ENCODE assay signal across 8 cellular contexts in the genomic region with DNA sequence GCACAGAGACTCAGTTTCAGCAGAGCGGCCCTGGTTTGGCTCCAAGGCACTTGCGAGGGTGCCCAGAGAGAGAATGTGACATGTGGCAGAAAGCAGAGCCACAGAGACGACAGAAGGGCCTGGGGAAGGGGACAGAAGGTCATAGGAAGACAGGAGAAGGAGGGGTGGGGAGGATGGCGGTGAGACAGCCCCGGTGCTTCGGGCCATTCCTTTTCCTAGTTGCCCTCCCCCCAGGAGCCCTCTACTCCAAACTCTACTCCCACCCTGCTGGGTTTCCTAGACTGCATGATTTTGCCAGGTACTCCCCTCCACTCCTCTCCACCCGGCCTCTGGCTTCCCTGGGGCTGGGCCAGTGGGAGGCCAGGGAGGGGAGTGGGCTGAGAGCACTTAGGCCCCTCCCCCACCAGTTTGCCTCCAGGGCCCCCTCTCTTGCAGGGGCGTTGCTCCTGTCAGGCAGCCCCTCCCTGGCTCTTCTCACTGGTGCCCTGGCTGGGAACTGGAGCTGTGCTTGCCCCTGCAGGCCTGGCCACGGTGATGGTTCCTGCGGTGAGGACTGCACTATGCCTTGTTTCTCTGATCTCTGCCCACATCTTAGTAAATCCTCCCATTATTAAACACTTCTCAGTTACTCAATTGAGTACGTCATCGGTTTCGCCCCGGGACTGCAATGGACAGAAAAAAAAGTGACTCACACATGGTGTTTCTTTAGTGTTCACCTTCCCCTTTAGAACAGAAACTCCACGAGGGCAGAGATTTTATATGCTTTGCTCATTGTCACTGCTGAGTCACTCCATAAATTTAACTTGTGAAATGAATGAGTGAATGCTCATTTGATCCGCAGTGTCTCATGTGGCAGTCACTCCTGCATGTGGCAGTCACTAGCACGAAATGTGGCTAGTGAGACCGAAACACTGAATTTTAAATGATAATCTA. TPM values are rescaled to one million over a fixed set of nuclear protein-coding genes. Genes with fewer than 3 reads are reported as not detected.
A peak's percentile ranks its signal among the peaks of the same experiment; 100 is the strongest.
DNase-seq lines count a peak whose midpoint lies in the region; ATAC-seq and TF ChIP-seq lines count a peak whose summit lies in the region.

No MANE protein-coding gene starts in this region.

- no peaks in the 10 kb centered on the region for H3K36me3 Mint-ChIP-seq in Calu3 (ENCODE audit: insufficient read depth, unreplicated experiment)

- TF ChIP-seq CTCF in heart left ventricle (IDR thresholded peaks at IDR 0.05) (no peak), Calu3 (IDR thresholded peaks at IDR 0.05; ENCODE audit: unreplicated experiment) (no peak)

- ATAC-seq in heart left ventricle (peak; percentile 27 to 73 (median 68)), GM18517 (IDR thresholded peaks at IDR 0.05; ENCODE audit: unreplicated experiment) (no peak), GM21360 (IDR thresholded peaks at IDR 0.05; ENCODE audit: unreplicated experiment) (no peak)

- no peaks in the 10 kb centered on the region for H3K36me3 ChIP-seq in heart left ventricle

- H3K4me3 Mint-ChIP-seq in Calu3 (ENCODE audit: low read depth, unreplicated experiment), result no peak overlapping the region

- peaks cover 5 to 75% (median 45%) of the 10 kb centered on the region in 12 donors for H3K4me1 ChIP-seq in heart left ventricle

- CTCF ChIA-PET in Calu3 (lab: Charles Lee), result no interaction called here

- 37 to 49% (median 41%) methylated on average over 17 to 18 of the region's 18 CpGs for WGBS in heart left ventricle, 4 donors

- no peaks in the 10 kb centered on the region for H3K27me3 ChIP-seq in heart left ventricle

- H3K27ac ChIP-seq in heart left ventricle, result peak overlapping the region; percentile 60 to 93 (median 86)

- no peaks in the 10 kb centered on the region for H3K9me3 ChIP-seq in heart left ventricle

- H3K9me3 Mint-ChIP-seq in Calu3 (ENCODE audit: low read depth, unreplicated experiment), result no peaks in the 10 kb centered on the region

- no peak overlapping the region for H3K27ac Mint-ChIP-seq in Calu3 (ENCODE audit: unreplicated experiment)

- no peaks in the 10 kb centered on the region for H3K4me1 Mint-ChIP-seq in Calu3 (ENCODE audit: low read depth, unreplicated experiment)

- peak in 1 of 2 donors; percentile 17 for TF ChIP-seq POLR2A in heart left ventricle (IDR thresholded peaks at IDR 0.05)

- DNase-seq in stimulated activated CD4-positive, alpha-beta T cell treated with anti-CD3 and anti-CD28 coated beads, Interleukin-12 subunit alpha, Interleukin-12 subunit beta, amount 100 ng/mL, for 48 hours (ENCODE audit: low read depth in 2 of 3, low spot score in 1 of 3), result peak; percentile 53 to 56 (median 54)
- no peak for DNase-seq in stimulated activated CD4-positive, alpha-beta T cell treated with anti-CD3 and anti-CD28 coated beads, Interleukin-4, amount 100 ng/mL, for 1 hour
- DNase-seq in activated CD4-positive, CD25-positive, alpha-beta regulatory T cell treated with anti-CD3 and anti-CD28 coated beads, Interleukin-2, amount 50 U/mL, for 72 hours, result peak; percentile 45
- DNase-seq in heart left ventricle (peak in 4 of 5 donors; percentile 44 to 77 (median 60)), skeletal muscle cell (ENCODE audit: low read depth) (peak; percentile 96), Calu3 (no peak)

- intact Hi-C loops in heart left ventricle (cut with DNase I), result loop anchor here in 1 of 10 donors (2.0 kb wide), 1 partner anchor 33 kb away; no protein-coding TSS in a partner anchor
- intact Hi-C loops in Calu3 (cut with micrococcal nuclease; ENCODE audit: unreplicated experiment), result no loop called here

- H3K4me3 ChIP-seq in heart left ventricle (peak overlapping the region in 1 of 12 donors; percentile 8), skeletal muscle cell (ENCODE audit: low read depth, low read length) (no peak overlapping the region)

- BruUV-seq in Calu3 (replicated peaks; lab: Mats Ljungman, UMichigan), result no TSS peak

- H3K27me3 Mint-ChIP-seq in Calu3 (ENCODE audit: unreplicated experiment), result no peaks in the 10 kb centered on the region

RNA-seq across cellular contexts. Expression of gene SP3, which starts 58.7 kb away (rescaled TPM):
- total RNA-seq in heart left ventricle, result 10 to 100 TPM; 32.2 to 61.5 (median 42.0) TPM
- polyA plus RNA-seq in heart left ventricle, result 10 to 100 TPM in 1 of 2 donors, 1 to 10 TPM in 1; 6.9 to 20.2 TPM
- total RNA-seq in Calu3 (2022), result 78.0 and 82.5 TPM in 2 replicates

Comparison
In these comparisons a context has a peak if more than half of its experiments do, and no peak if none do; other contexts are left out.
1. DNase-seq: peak in stimulated activated CD4-positive, alpha-beta T cell treated with anti-CD3 and anti-CD28 coated beads, Interleukin-12 subunit alpha, Interleukin-12 subunit beta, amount 100 ng/mL, for 48 hours (3 of 3), activated CD4-positive, CD25-positive, alpha-beta regulatory T cell treated with anti-CD3 and anti-CD28 coated beads, Interleukin-2, amount 50 U/mL, for 72 hours (single experiment), heart left ventricle (4 of 5) and skeletal muscle cell (single experiment); none in stimulated activated CD4-positive, alpha-beta T cell treated with anti-CD3 and anti-CD28 coated beads, Interleukin-4, amount 100 ng/mL, for 1 hour (single experiment) and Calu3 (single experiment).
2. ATAC-seq: peak in heart left ventricle (4 of 4); none in GM18517 (single experiment) and GM21360 (single experiment).